ENCODE assay signal across 2 cellular contexts in genomic region chr15:48355377-48355776, GRCh38.
TF ChIP-seq lines count a peak whose summit lies in the region.

No MANE protein-coding gene starts in this region.

TF ChIP-seq in GM23338, 12 proteins besides CTCF, POLR2A, EP300 and RAD21:
- TF ChIP-seq POLR2AphosphoS5 (IDR thresholded peaks at IDR 0.05; ENCODE audit: low read depth) (no peak), ZNF462 (CRISPR knock-in tag; IDR thresholded peaks at IDR 0.05) (no peak), EZH2phosphoT487 (IDR thresholded peaks at IDR 0.05; ENCODE audit: unreplicated experiment) (no peak), ETS1 (IDR thresholded peaks at IDR 0.05) (no peak), EZH2 (IDR thresholded peaks at IDR 0.05; ENCODE audit: low read depth, unreplicated experiment) (no peak), NANOG (IDR thresholded peaks at IDR 0.05; ENCODE audit: borderline replicate concordance) (no peak), ZNF331 (CRISPR knock-in tag; IDR thresholded peaks at IDR 0.05; ENCODE audit: low read depth) (no peak), JUNB (IDR thresholded peaks at IDR 0.05; ENCODE audit: unreplicated experiment) (no peak), REST (IDR thresholded peaks at IDR 0.05; ENCODE audit: unreplicated experiment) (no peak), STAT1 (IDR thresholded peaks at IDR 0.05; ENCODE audit: unreplicated experiment) (no peak), ZNF114 (CRISPR knock-in tag; IDR thresholded peaks at IDR 0.05) (no peak), CREB1 (CRISPR knock-in tag; IDR thresholded peaks at IDR 0.05; ENCODE audit: low read depth) (no peak)
TF ChIP-seq in GM23338: peak in this region for 0.

TF ChIP-seq in HepG2, 621 proteins besides CTCF, POLR2A, EP300 and RAD21 (continues in another document):
- TF ChIP-seq MTERF4 (CRISPR knock-in tag; IDR thresholded peaks at IDR 0.05) = no peak
- TF ChIP-seq SP2 (CRISPR knock-in tag; IDR thresholded peaks at IDR 0.05) = no peak
- TF ChIP-seq ZNF816 (CRISPR knock-in tag; IDR thresholded peaks at IDR 0.05; ENCODE audit: borderline replicate concordance) = no peak
- TF ChIP-seq ZNF17 (CRISPR knock-in tag; IDR thresholded peaks at IDR 0.05) = no peak
- TF ChIP-seq SAP130 (CRISPR knock-in tag; IDR thresholded peaks at IDR 0.05; ENCODE audit: low read depth) = 0 out of 2 replicates have a peak, but pooled peaks have one; percentile 32
- no peak for TF ChIP-seq REXO4 (CRISPR knock-in tag; IDR thresholded peaks at IDR 0.05; ENCODE audit: borderline replicate concordance)
- no peak for TF ChIP-seq ZNF784 (CRISPR knock-in tag; IDR thresholded peaks at IDR 0.05; ENCODE audit: borderline replicate concordance)
- no peak for TF ChIP-seq HOXD1 (CRISPR knock-in tag; IDR thresholded peaks at IDR 0.05)
- TF ChIP-seq BHLHE40 (IDR thresholded peaks at IDR 0.05; ENCODE audit: low read length) = no peak
- no peak for TF ChIP-seq PHB2 (IDR thresholded peaks at IDR 0.05; ENCODE audit: partially characterized antibody)
- TF ChIP-seq MATR3 (CRISPR knock-in tag; IDR thresholded peaks at IDR 0.05) = no peak
- no peak for TF ChIP-seq PBX2 (CRISPR knock-in tag; IDR thresholded peaks at IDR 0.05)
- TF ChIP-seq ZSCAN30 (CRISPR knock-in tag; IDR thresholded peaks at IDR 0.05) = no peak
- TF ChIP-seq ZNF180 (CRISPR knock-in tag; IDR thresholded peaks at IDR 0.05; ENCODE audit: borderline replicate concordance, low read depth) = no peak
- no peak for TF ChIP-seq ZNF674 (CRISPR knock-in tag; IDR thresholded peaks at IDR 0.05; ENCODE audit: low read depth)
- TF ChIP-seq ZNF501 (CRISPR knock-in tag; IDR thresholded peaks at IDR 0.05) = 0 out of 2 replicates have a peak, but pooled peaks have one; percentile 26
- TF ChIP-seq CCDC6 (CRISPR knock-in tag; IDR thresholded peaks at IDR 0.05) = no peak
- no peak for TF ChIP-seq PPARG (CRISPR knock-in tag; conservative IDR thresholded peaks at IDR 0.05)
- TF ChIP-seq ZFAT (CRISPR knock-in tag; conservative IDR thresholded peaks at IDR 0.05) = no peak
- no peak for TF ChIP-seq ZNF44 (CRISPR knock-in tag; IDR thresholded peaks at IDR 0.05)
- no peak for TF ChIP-seq ZNF274 (CRISPR knock-in tag; IDR thresholded peaks at IDR 0.05)
- no peak for TF ChIP-seq MLLT10 (CRISPR knock-in tag; IDR thresholded peaks at IDR 0.05)
- TF ChIP-seq DR1 (CRISPR knock-in tag; IDR thresholded peaks at IDR 0.05) = no peak
- 0 out of 2 replicates have a peak, but pooled peaks have one; percentile 7 for TF ChIP-seq TFAP4 (IDR thresholded peaks at IDR 0.05; ENCODE audit: borderline replicate concordance, low read depth)
- TF ChIP-seq BCL3 (CRISPR knock-in tag; IDR thresholded peaks at IDR 0.05) = no peak
- no peak for TF ChIP-seq ZFP41 (CRISPR knock-in tag; IDR thresholded peaks at IDR 0.05; ENCODE audit: borderline replicate concordance)
- no peak for TF ChIP-seq MTA1 (CRISPR knock-in tag; IDR thresholded peaks at IDR 0.05; ENCODE audit: borderline replicate concordance)
- TF ChIP-seq CREM (IDR thresholded peaks at IDR 0.05) = no peak
- TF ChIP-seq CREM (CRISPR knock-in tag; IDR thresholded peaks at IDR 0.05) = no peak
- no peak for TF ChIP-seq ASH2L (IDR thresholded peaks at IDR 0.05; ENCODE audit: insufficient read length, low read depth, low read length)
- peak; percentile 31 for TF ChIP-seq TEAD3 (CRISPR knock-in tag; optimal IDR thresholded peaks at IDR 0.05; ENCODE audit: borderline replicate concordance)
- no peak for TF ChIP-seq LRRFIP1 (CRISPR knock-in tag; conservative IDR thresholded peaks at IDR 0.05)
- TF ChIP-seq ZC3H13 (CRISPR knock-in tag; IDR thresholded peaks at IDR 0.05) = no peak
- no peak for TF ChIP-seq HOXA9 (CRISPR knock-in tag; IDR thresholded peaks at IDR 0.05; ENCODE audit: borderline replicate concordance)
- no peak for TF ChIP-seq IKZF1 (IDR thresholded peaks at IDR 0.05)
- 0 out of 2 replicates have a peak, but pooled peaks have one; percentile 19 for TF ChIP-seq HNF1A (IDR thresholded peaks at IDR 0.05; ENCODE audit: low read depth)
- no peak for TF ChIP-seq HNF1A (CRISPR knock-in tag; IDR thresholded peaks at IDR 0.05; ENCODE audit: borderline replicate concordance)
- TF ChIP-seq TRIM24 (CRISPR knock-in tag; IDR thresholded peaks at IDR 0.05) = no peak
- no peak for TF ChIP-seq DRAP1 (CRISPR knock-in tag; IDR thresholded peaks at IDR 0.05)
- TF ChIP-seq HNF1B (CRISPR knock-in tag; IDR thresholded peaks at IDR 0.05) = no peak
- no peak for TF ChIP-seq RFX1 (IDR thresholded peaks at IDR 0.05)
- no peak for TF ChIP-seq YY1 (IDR thresholded peaks at IDR 0.05; ENCODE audit: insufficient read depth, insufficient replicate concordance, low read depth, low read length)
- no peak for TF ChIP-seq ETV6 (CRISPR knock-in tag; conservative IDR thresholded peaks at IDR 0.05)
- TF ChIP-seq PRDM10 (CRISPR knock-in tag; IDR thresholded peaks at IDR 0.05; ENCODE audit: low read depth) = no peak
- TF ChIP-seq RAD51 (IDR thresholded peaks at IDR 0.05; ENCODE audit: borderline replicate concordance) = no peak
